In the genomic region with DNA sequence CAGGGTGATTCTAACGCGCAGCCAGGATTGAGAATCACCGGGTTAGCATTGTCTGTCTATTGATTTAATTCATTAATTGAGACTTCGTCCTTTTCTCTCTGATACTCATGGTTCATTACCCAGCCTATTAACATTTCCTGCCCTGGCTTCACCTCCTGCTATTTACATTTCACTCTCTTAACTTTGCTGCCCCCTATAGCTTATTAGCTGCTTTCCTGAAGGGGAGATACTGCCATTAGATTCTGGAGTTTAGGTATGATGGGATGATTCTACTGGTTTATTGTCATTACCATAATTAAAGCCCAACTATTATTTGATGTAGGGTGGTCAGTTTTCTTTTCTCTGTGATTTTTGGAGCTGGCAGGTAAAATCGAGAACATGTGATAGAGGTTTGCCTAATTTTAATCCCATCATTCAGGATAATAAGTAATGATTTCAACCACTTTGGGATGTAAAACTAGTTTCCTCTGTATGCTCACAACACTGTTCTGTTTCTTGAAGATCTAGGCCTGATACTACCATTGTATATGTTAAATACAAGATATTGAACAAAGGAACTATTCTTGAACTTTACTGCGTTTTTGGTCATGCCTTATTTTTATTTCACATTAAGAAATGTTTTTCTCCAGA, we compare ENCODE assay signal across 8 cellular contexts. TPM values are rescaled to one million over a fixed set of nuclear protein-coding genes. Genes with fewer than 3 reads are reported as not detected.
DNase-seq lines count a peak whose midpoint lies in the region; ATAC-seq and FAIRE-seq lines count a peak whose summit lies in the region.

No MANE protein-coding gene starts in this region.

- ATAC-seq in GM21723 (IDR thresholded peaks at IDR 0.05; ENCODE audit: unreplicated experiment): peak; percentile 55

- intact Hi-C loops in posterior cingulate gyrus (cut with DNase I): loop anchor here (5.0 kb wide), 1 partner anchor 224 kb away; no protein-coding TSS in a partner anchor

- in situ Hi-C loops in G401 (cut with HindIII; ENCODE audit: low sequenced_read_pairs): no loop called here

- FAIRE-seq in RCC 7860 (lab: Jason Lieb, UNC): peak; percentile 82

- DNase-seq in G401 (ENCODE audit: low spot score) (peak; percentile 37), LoVo (ENCODE audit: low spot score) (peak; percentile 47), RCC 7860 (ENCODE audit: low spot score) (peak; percentile 55), dermis blood vessel endothelial cell (peak; percentile 76), myocyte (ENCODE audit: low read depth) (peak; percentile 60), AG20443 (ENCODE audit: low spot score) (no peak), posterior cingulate gyrus (no peak)

RNA-seq across cellular contexts. Expression of gene PPP2R5A, which starts 6.4 kb away (rescaled TPM):
- 62.5 and 90.2 TPM in 2 replicates for total RNA-seq in G401 (2014; rRNA removed; shearing (Covaris generic))
- total RNA-seq in dermis blood vessel endothelial cell: 77.1 and 87.5 TPM in 2 replicates
- total RNA-seq in myocyte: 13.8 and 29.8 TPM in 2 replicates
- polyA plus RNA-seq in myocyte (2012): 4.6 TPM

Comparison
In these comparisons a context has a peak if more than half of its experiments do, and no peak if none do; other contexts are left out.
1. DNase-seq: peak in G401 (single experiment), LoVo (single experiment), RCC 7860 (single experiment), dermis blood vessel endothelial cell (single experiment) and myocyte (single experiment); none in AG20443 (single experiment) and posterior cingulate gyrus (0 of 10).